Comparison of ENCODE assay signal across 28 cellular contexts in the genomic region with DNA sequence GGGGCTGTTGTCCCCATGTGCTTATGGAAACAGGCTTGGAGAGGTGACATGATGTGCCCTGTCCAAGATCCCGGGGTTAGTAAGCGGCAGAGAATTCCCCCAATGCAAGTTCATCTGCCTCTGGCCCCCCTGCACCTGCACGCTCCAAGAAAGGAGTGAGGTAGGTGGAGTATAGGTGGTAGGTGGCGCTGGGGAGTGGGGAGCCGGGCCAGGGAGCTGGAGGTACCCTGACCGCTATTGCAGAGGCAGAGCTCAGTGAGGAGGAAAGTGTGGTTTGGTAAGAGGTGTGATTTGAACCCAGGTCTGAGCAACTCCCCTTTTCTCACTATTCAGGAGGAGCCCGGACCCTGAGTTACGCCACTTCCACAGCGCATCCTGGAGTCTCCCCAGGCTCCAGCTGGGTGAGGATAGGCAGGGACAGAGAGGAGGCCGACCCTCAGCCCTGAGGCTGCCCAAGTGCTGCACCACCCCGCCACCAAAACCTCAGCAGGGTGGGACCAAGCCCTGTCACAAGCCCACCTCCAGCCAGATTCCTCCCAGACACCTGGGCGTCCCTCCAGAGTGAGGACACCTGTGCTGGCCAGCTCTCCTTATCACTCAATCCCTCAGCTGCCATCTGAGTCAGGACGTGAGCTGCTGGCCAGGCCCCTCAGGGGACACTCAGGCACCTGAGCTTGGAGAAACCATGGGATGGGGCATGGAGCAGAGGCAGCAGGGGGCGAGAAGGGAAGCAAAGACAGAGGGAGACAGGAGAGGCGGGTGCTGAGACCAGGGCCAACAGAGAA. TPM values are rescaled to one million over a fixed set of nuclear protein-coding genes. Genes with fewer than 3 reads are reported as not detected.
A peak's percentile ranks its signal among the peaks of the same experiment; 100 is the strongest.
DNase-seq lines count a peak whose midpoint lies in the region; ATAC-seq and TF ChIP-seq lines count a peak whose summit lies in the region.
"Had no signal": no experiment of that assay in that cellular context is flagged by ENCODE, and none has a peak within 500 bp of the region (broad histone marks: within the 10 kb centered on the region; RNA-seq: fewer than 3 reads in every experiment).

No MANE protein-coding gene starts in this region.

- H3K4ac ChIP-seq in mesenchymal stem cell (ENCODE audit: low read depth in 1 of 2, low read length in 2 of 2), result no peak overlapping the region

- DNase-seq in SJCRH30, result no peak
- DNase-seq in ecto neural progenitor cell (ENCODE audit: low spot score), result peak; percentile 47
- DNase-seq in mesenchymal stem cell, result no peak
- DNase-seq in stomach, result no peak
- no peak for DNase-seq in vagina (ENCODE audit: extremely low spot score in 2 of 2)
- DNase-seq: activated CD4-positive, CD25-positive, alpha-beta regulatory T cell; amygdala; DMS153; foreskin melanocyte; heart left ventricle; MG63; NCI-H1105 treated with DMSO at 0.1 percent for 48 hours; NCI-H2029; NCI-H526; nephron progenitor cell; OCI-M1 had no signal

- H3K4me3 ChIP-seq in SJCRH30 (no peak overlapping the region), mesenchymal stem cell (ENCODE audit: insufficient read depth in 1 of 2, low read depth in 1 of 2, low read length in 2 of 2) (no peak overlapping the region), stomach (no peak overlapping the region), vagina (no peak overlapping the region)
- H3K4me3 ChIP-seq: BLaER1 treated with 17β-estradiol and CSF1 and Interleukin-3, amounts not matched to agents 10 nM and 100 nM; GM12878; heart left ventricle; MG63; right atrium auricular region; tibial nerve had no signal

- H3K14ac ChIP-seq in mesenchymal stem cell (ENCODE audit: low read length in 2 of 2), result peak overlapping the region in 1 of 2 experiments; percentile 44

- H3K79me1 ChIP-seq in mesenchymal stem cell (replicated peaks; ENCODE audit: low read length, poor library complexity, severe bottlenecking), result no peaks in the 10 kb centered on the region

- TF ChIP-seq EP300 in stomach (IDR thresholded peaks at IDR 0.05), result no peak

- no peaks in the 10 kb centered on the region for H3K9me3 ChIP-seq in SJCRH30 (replicated peaks)
- H3K9me3 ChIP-seq in mesenchymal stem cell (ENCODE audit: control insufficient read depth, low read length), result no peaks in the 10 kb centered on the region
- H3K9me3 ChIP-seq in stomach, result no peaks in the 10 kb centered on the region
- no peaks in the 10 kb centered on the region for H3K9me3 ChIP-seq in vagina
- H3K9me3 ChIP-seq: heart left ventricle, MG63, right atrium auricular region, tibial nerve had no signal

- H3K4me2 ChIP-seq in mesenchymal stem cell (ENCODE audit: low read length, poor library complexity, severe bottlenecking), result no peak overlapping the region
- H3K4me2 ChIP-seq: BLaER1 treated with 17β-estradiol and CSF1 and Interleukin-3, amounts not matched to agents 10 nM and 100 nM; KMS-11 had no signal

- WGBS in mesenchymal stem cell, result 81% methylated on average over 15 of the region's 15 CpGs
- 81 to 99% (median 88%) methylated on average over 9 to 15 of the region's 15 CpGs for WGBS in stomach, 5 donors

- no peaks in the 10 kb centered on the region for H3K27me3 ChIP-seq in SJCRH30
- peaks cover 20% of the 10 kb centered on the region in 2 experiments for H3K27me3 ChIP-seq in mesenchymal stem cell (ENCODE audit: control insufficient read depth in 1 of 2, insufficient read depth in 1 of 2, low read length in 2 of 2)
- no peaks in the 10 kb centered on the region for H3K27me3 ChIP-seq in stomach
- no peaks in the 10 kb centered on the region for H3K27me3 ChIP-seq in vagina
- H3K27me3 ChIP-seq: MG63, right atrium auricular region, tibial nerve had no signal

- H2AFZ ChIP-seq in mesenchymal stem cell (ENCODE audit: low read depth, low read length), result no peak overlapping the region

- ATAC-seq in HG03571 (IDR thresholded peaks at IDR 0.05; ENCODE audit: unreplicated experiment) (no peak), GM18517 (IDR thresholded peaks at IDR 0.05; ENCODE audit: unreplicated experiment) (no peak)
- ATAC-seq: activated naive CD4-positive, alpha-beta T cell treated with anti-CD3 and anti-CD28 coated beads, Interleukin-2, amount 50 U/mL, for 72 hours had no signal

- TF ChIP-seq CTCF in stomach (IDR thresholded peaks at IDR 0.05) (no peak), vagina (IDR thresholded peaks at IDR 0.05) (no peak)

- peak overlapping the region; percentile 85 for H3K27ac ChIP-seq in SJCRH30
- no peak overlapping the region for H3K27ac ChIP-seq in mesenchymal stem cell (ENCODE audit: low read length, poor library complexity, severe bottlenecking)
- H3K27ac ChIP-seq in stomach, result peak overlapping the region in 3 of 5 donors; percentile 6 to 56 (median 31)
- H3K27ac ChIP-seq in vagina, result no peak overlapping the region
- H3K27ac ChIP-seq: BLaER1 treated with 17β-estradiol and CSF1 and Interleukin-3, amounts not matched to agents 10 nM and 100 nM; heart left ventricle; KMS-11; right atrium auricular region; RWPE1; tibial nerve had no signal

- H3K36me3 ChIP-seq in SJCRH30, result no peaks in the 10 kb centered on the region
- peaks cover 0 to 5% of the 10 kb centered on the region in 2 experiments for H3K36me3 ChIP-seq in mesenchymal stem cell (ENCODE audit: control insufficient read depth in 1 of 2, insufficient read depth in 2 of 2, low read depth in 1 of 2, low read length in 2 of 2)
- peaks cover 0 to 13% (median 4%) of the 10 kb centered on the region in 4 donors for H3K36me3 ChIP-seq in stomach
- no peaks in the 10 kb centered on the region for H3K36me3 ChIP-seq in vagina
- H3K36me3 ChIP-seq: BLaER1 treated with 17β-estradiol and CSF1 and Interleukin-3, amounts not matched to agents 10 nM and 100 nM; MG63; right atrium auricular region had no signal

- H4K91ac ChIP-seq in mesenchymal stem cell (ENCODE audit: low read length), result no peak overlapping the region

- H3K4me1 ChIP-seq in SJCRH30, result peaks cover 47% of the 10 kb centered on the region
- H3K4me1 ChIP-seq in mesenchymal stem cell (ENCODE audit: control insufficient read depth, insufficient read depth, low read depth, low read length), result no peaks in the 10 kb centered on the region
- peaks cover 1 to 18% (median 12%) of the 10 kb centered on the region in 4 donors for H3K4me1 ChIP-seq in stomach
- peaks cover 10% of the 10 kb centered on the region for H3K4me1 ChIP-seq in vagina

- peak overlapping the region; percentile 12 for H4K8ac ChIP-seq in mesenchymal stem cell (ENCODE audit: low read length)

- no peak for TF ChIP-seq POLR2A in stomach (IDR thresholded peaks at IDR 0.05)
- TF ChIP-seq POLR2A in vagina (IDR thresholded peaks at IDR 0.05), result no peak

- H3K9ac ChIP-seq in mesenchymal stem cell (ENCODE audit: low read length), result no peak overlapping the region
- H3K9ac ChIP-seq: BLaER1 treated with 17β-estradiol and CSF1 and Interleukin-3, amounts not matched to agents 10 nM and 100 nM; KMS-11 had no signal

- H3K18ac ChIP-seq in mesenchymal stem cell (ENCODE audit: low read depth in 1 of 2, low read length in 2 of 2), result no peak overlapping the region

- no peak overlapping the region for H2BK120ac ChIP-seq in mesenchymal stem cell (ENCODE audit: low read depth, low read length)

- intact Hi-C loops in stomach (cut with DNase I; ENCODE audit: low total_unique reads) (no loop called here), vagina (cut with DNase I) (no loop called here)

- no peak overlapping the region for H2BK12ac ChIP-seq in mesenchymal stem cell (ENCODE audit: low read length in 2 of 2)

- no peak overlapping the region for H2BK15ac ChIP-seq in mesenchymal stem cell (ENCODE audit: low read depth, poor library complexity, severe bottlenecking)

- H2AK5ac ChIP-seq in mesenchymal stem cell (ENCODE audit: low read length, severe bottlenecking), result no peak overlapping the region

- H2BK5ac ChIP-seq in mesenchymal stem cell (ENCODE audit: low read depth, low read length, poor library complexity, severe bottlenecking), result no peak overlapping the region

- no peak overlapping the region for H3K23ac ChIP-seq in mesenchymal stem cell (ENCODE audit: low read length in 2 of 2)

RNA-seq across cellular contexts. Expression of a gene that starts 5.6 kb away (rescaled TPM):
- 3.5 and 4.7 TPM in 2 replicates for total RNA-seq in SJCRH30 (2014; rRNA removed; shearing (Covaris generic))
- polyA plus RNA-seq in mesenchymal stem cell (2013, experiment 1 of 2), result 1.9 TPM
- polyA plus RNA-seq in mesenchymal stem cell (2013, experiment 2 of 2), result 1.8 TPM
- total RNA-seq in stomach, result 10 to 100 TPM in 1 of 5 donors, 1 to 10 TPM in 1, under 1 TPM in 1, not detected in 2; 0.89 to 18.5 (median 6.8) TPM
- polyA plus RNA-seq in stomach, result 10 to 100 TPM in 2 of 3 donors, 1 to 10 TPM in 1; 4.0 to 23.5 (median 22.8) TPM
- total RNA-seq in vagina, result 5.9 TPM
- total RNA-seq: dermis microvascular lymphatic vessel endothelial cell, lung microvascular endothelial cell, SK-MEL-5 had no signal

RNA-seq across cellular contexts. Expression of a gene that starts 22.8 kb away (rescaled TPM):
- total RNA-seq in SJCRH30 (2014; rRNA removed; shearing (Covaris generic)), result 1.8 and 2.0 TPM in 2 replicates
- 0.33 TPM for polyA plus RNA-seq in mesenchymal stem cell (2013, experiment 1 of 2)
- 0.21 TPM for polyA plus RNA-seq in mesenchymal stem cell (2013, experiment 2 of 2)
- total RNA-seq in stomach, result 1 to 10 TPM in 3 of 5 donors, not detected in 2; 1.2 to 7.8 (median 1.3) TPM
- polyA plus RNA-seq in stomach, result 1 to 10 TPM in 2 of 3 donors, under 1 TPM in 1; 0.46 to 2.0 (median 1.8) TPM
- total RNA-seq in vagina, result 1.2 TPM
- total RNA-seq: dermis microvascular lymphatic vessel endothelial cell, lung microvascular endothelial cell, SK-MEL-5 had no signal

Comparison
In these comparisons a context has a peak if more than half of its experiments do, and no peak if none do; other contexts are left out.
1. H3K27ac ChIP-seq: peak in SJCRH30 (single experiment) and stomach (3 of 5); none in mesenchymal stem cell (single experiment) and vagina (single experiment).